In the genomic region with DNA sequence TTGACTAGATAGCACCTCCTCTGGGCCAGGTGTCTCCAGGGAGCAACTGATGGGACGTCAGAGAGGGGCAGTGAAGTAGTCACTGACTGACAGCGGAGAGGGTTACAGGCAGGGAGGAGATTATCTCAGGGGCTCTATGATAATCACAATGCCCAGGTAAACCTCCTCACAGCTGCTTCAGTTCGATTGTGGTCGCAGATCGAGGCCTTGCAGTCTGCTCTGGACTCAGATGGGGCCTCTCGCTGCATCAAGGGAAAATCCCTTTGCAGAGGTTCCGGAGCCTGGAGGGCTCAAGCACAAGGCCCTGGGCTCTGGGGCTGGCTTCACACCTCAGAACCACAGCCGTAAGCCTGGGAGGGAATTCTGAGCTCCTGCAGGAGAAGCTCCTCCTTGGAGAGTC, we compare ENCODE assay signal across 18 cellular contexts.
"Had no signal": no experiment of that assay in that cellular context is flagged by ENCODE, and none has a peak within 500 bp of the region (broad histone marks: within the 10 kb centered on the region; RNA-seq: fewer than 3 reads in every experiment).

No MANE protein-coding gene starts in this region.

- H3K27me3 Mint-ChIP-seq: stimulated activated naive CD8-positive, alpha-beta T cell treated with anti-CD3 and anti-CD28 coated beads, Interleukin-15, amount 100 ng/mL, for 72 hours had no signal

- H3K4me1 ChIP-seq: tibial nerve had no signal

- H3K79me2 ChIP-seq: hepatocyte had no signal

- H3K27ac Mint-ChIP-seq: mesothelial cell of epicardium; nephron; stimulated activated memory B cell treated with anti-CD40 and anti-IgM and Interleukin-4, amounts not matched to agents 10 μg/mL and 1 μg/mL and 100 μg/mL, for 72 hours; stimulated activated naive CD8-positive, alpha-beta T cell treated with anti-CD3 and anti-CD28 coated beads, Interleukin-15, amount 100 ng/mL, for 72 hours had no signal

- H3K4me2 ChIP-seq: hepatocyte had no signal

- H3K36me3 ChIP-seq: neutrophil, tibial nerve had no signal

- H3K36me3 Mint-ChIP-seq: mesothelial cell of epicardium; stimulated activated memory B cell treated with anti-CD40 and anti-IgM and Interleukin-4, amounts not matched to agents 10 μg/mL and 1 μg/mL and 100 μg/mL, for 72 hours had no signal

- H3K4me1 Mint-ChIP-seq: mesothelial cell of epicardium; nephron; stimulated activated memory B cell treated with anti-CD40 and anti-IgM and Interleukin-4, amounts not matched to agents 10 μg/mL and 1 μg/mL and 100 μg/mL, for 72 hours; stimulated activated naive CD8-positive, alpha-beta T cell treated with anti-CD3 and anti-CD28 coated beads, Interleukin-15, amount 100 ng/mL, for 72 hours had no signal

- H3K4me3 ChIP-seq: dorsolateral prefrontal cortex, hepatocyte, testis, tibial nerve had no signal

- H3K27ac ChIP-seq: dorsolateral prefrontal cortex, hepatocyte, neutrophil, testis, tibial nerve had no signal

- ATAC-seq: left colon; right cardiac atrium; stimulated activated memory B cell treated with anti-CD40 and anti-IgM and Interleukin-4, amounts not matched to agents 10 μg/mL and 1 μg/mL and 100 μg/mL, for 72 hours; stimulated activated naive CD8-positive, alpha-beta T cell treated with anti-CD3 and anti-CD28 coated beads, Interleukin-15, amount 100 ng/mL, for 72 hours had no signal

- H2AFZ ChIP-seq: hepatocyte had no signal

- H3K27me3 ChIP-seq: dorsolateral prefrontal cortex, hepatocyte, testis had no signal

- H3K9me3 ChIP-seq: neutrophil, testis, tibial nerve had no signal

- DNase-seq: central memory CD4-positive, alpha-beta T cell; cortex of kidney; effector CD8-positive, alpha-beta T cell; foreskin melanocyte; right cardiac atrium; stimulated activated CD4-positive, alpha-beta T cell treated with anti-CD3 and anti-CD28 coated beads, Interleukin-15, amount 100 ng/mL, for 24 hours; stimulated activated CD4-positive, alpha-beta T cell treated with anti-CD3 and anti-CD28 coated beads, Interleukin-1b, Interleukin-23, amount 100 ng/mL, for 48 hours; stimulated activated CD4-positive, alpha-beta T cell treated with anti-CD3 and anti-CD28 coated beads, Interleukin-4, amount 100 ng/mL, for 24 hours; stimulated activated naive CD8-positive, alpha-beta T cell treated with anti-CD3 and anti-CD28 coated beads, Interleukin-15, amount 100 ng/mL, for 72 hours; testis had no signal

- H3K9me3 Mint-ChIP-seq: mesothelial cell of epicardium; nephron; stimulated activated memory B cell treated with anti-CD40 and anti-IgM and Interleukin-4, amounts not matched to agents 10 μg/mL and 1 μg/mL and 100 μg/mL, for 72 hours; stimulated activated naive CD8-positive, alpha-beta T cell treated with anti-CD3 and anti-CD28 coated beads, Interleukin-15, amount 100 ng/mL, for 72 hours had no signal

- H3K4me3 Mint-ChIP-seq: mesothelial cell of epicardium; nephron; stimulated activated memory B cell treated with anti-CD40 and anti-IgM and Interleukin-4, amounts not matched to agents 10 μg/mL and 1 μg/mL and 100 μg/mL, for 72 hours; stimulated activated naive CD8-positive, alpha-beta T cell treated with anti-CD3 and anti-CD28 coated beads, Interleukin-15, amount 100 ng/mL, for 72 hours had no signal
